15 cellular contexts compared by ENCODE assay signal in genomic region chr7:49771427-49772176, GRCh38. TPM values are rescaled to one million over a fixed set of nuclear protein-coding genes. Genes with fewer than 3 reads are reported as not detected.
A peak's percentile ranks its signal among the peaks of the same experiment; 100 is the strongest.
DNase-seq lines count a peak whose midpoint lies in the region; ATAC-seq and TF ChIP-seq lines count a peak whose summit lies in the region.
"Had no signal": no experiment of that assay in that cellular context is flagged by ENCODE, and none has a peak within 500 bp of the region (broad histone marks: within the 10 kb centered on the region; RNA-seq: fewer than 3 reads in every experiment).

No MANE protein-coding gene starts in this region.

- peaks cover 17% of the 10 kb centered on the region for H3K4me1 Mint-ChIP-seq in nephron progenitor cell
- H3K4me1 Mint-ChIP-seq in activated T-helper 17 cell treated with anti-CD3 and anti-CD28 coated beads, Interleukin-2, amount 50 U/mL, for 72 hours: peaks cover 4% of the 10 kb centered on the region

- H3K9me3 Mint-ChIP-seq in nephron progenitor cell: peaks cover 3% of the 10 kb centered on the region
- no peaks in the 10 kb centered on the region for H3K9me3 Mint-ChIP-seq in activated T-helper 17 cell treated with anti-CD3 and anti-CD28 coated beads, Interleukin-2, amount 50 U/mL, for 72 hours

- no peak overlapping the region for H3K27ac Mint-ChIP-seq in nephron progenitor cell
- no peak overlapping the region for H3K27ac Mint-ChIP-seq in activated T-helper 17 cell treated with anti-CD3 and anti-CD28 coated beads, Interleukin-2, amount 50 U/mL, for 72 hours

- ATAC-seq in GM18870 (IDR thresholded peaks at IDR 0.05; ENCODE audit: unreplicated experiment) (peak; percentile 28), GM21717 (IDR thresholded peaks at IDR 0.05; ENCODE audit: unreplicated experiment) (peak; percentile 38), HG03108 (IDR thresholded peaks at IDR 0.05; ENCODE audit: unreplicated experiment) (peak; percentile 36)
- ATAC-seq in activated T-helper 17 cell treated with anti-CD3 and anti-CD28 coated beads, Interleukin-2, amount 50 U/mL, for 72 hours (replicated peaks): no peak
- ATAC-seq: esophagus mucosa, left lobe of liver had no signal

- H3K36me3 Mint-ChIP-seq in nephron progenitor cell (ENCODE audit: low read depth): no peaks in the 10 kb centered on the region
- no peaks in the 10 kb centered on the region for H3K36me3 Mint-ChIP-seq in activated T-helper 17 cell treated with anti-CD3 and anti-CD28 coated beads, Interleukin-2, amount 50 U/mL, for 72 hours (ENCODE audit: low read depth)

- no peak for TF ChIP-seq CTCF in nephron progenitor cell (IDR thresholded peaks at IDR 0.05)

- peak overlapping the region; percentile 39 for H3K4me3 Mint-ChIP-seq in nephron progenitor cell
- no peak overlapping the region for H3K4me3 Mint-ChIP-seq in activated T-helper 17 cell treated with anti-CD3 and anti-CD28 coated beads, Interleukin-2, amount 50 U/mL, for 72 hours

- DNase-seq in nephron progenitor cell (no peak), midbrain (lab: John Stamatoyannopoulos, UW) (no peak), SIG-M5 (lab: John Stamatoyannopoulos, UW) (no peak), LoVo (ENCODE audit: low spot score) (no peak)
- DNase-seq: activated CD4-positive, CD25-positive, alpha-beta regulatory T cell; activated CD8-positive, alpha-beta memory T cell treated with anti-CD3 and anti-CD28 coated beads, Interleukin-2, amount 50 U/mL, for 48 hours; hippocampal formation; Karpas-422; substantia nigra had no signal

- H3K27me3 Mint-ChIP-seq in nephron progenitor cell (ENCODE audit: low read depth, poor library complexity): peaks cover 84% of the 10 kb centered on the region
- peaks cover 44% of the 10 kb centered on the region for H3K27me3 Mint-ChIP-seq in activated T-helper 17 cell treated with anti-CD3 and anti-CD28 coated beads, Interleukin-2, amount 50 U/mL, for 72 hours

RNA-seq across cellular contexts. Expression of gene VWC2, which starts 1.8 kb away (rescaled TPM):
- not detected for total RNA-seq in activated T-helper 17 cell treated with anti-CD3 and anti-CD28 coated beads, Interleukin-2, amount 50 U/mL, for 72 hours
- total RNA-seq: left lobe of liver had no signal
